22 cellular contexts compared by ENCODE assay signal in genomic region chr18:9790261-9790660, GRCh38.
"Had no signal": no experiment of that assay in that cellular context is flagged by ENCODE, and none has a peak within 500 bp of the region (broad histone marks: within the 10 kb centered on the region; RNA-seq: fewer than 3 reads in every experiment).

No MANE protein-coding gene starts in this region.

- H3K4me1 Mint-ChIP-seq: natural killer cell; stimulated activated naive CD8-positive, alpha-beta T cell treated with anti-CD3 and anti-CD28 coated beads, Interleukin-15, amount 100 ng/mL, for 72 hours had no signal

- H3K27ac Mint-ChIP-seq: effector memory CD8-positive, alpha-beta T cell; natural killer cell; stimulated activated naive CD8-positive, alpha-beta T cell treated with anti-CD3 and anti-CD28 coated beads, Interleukin-15, amount 100 ng/mL, for 72 hours; type B pancreatic cell had no signal

- H3K4me1 ChIP-seq: gastrocnemius medialis, lower lobe of right lung, prostate gland, right atrium auricular region, suprapubic skin had no signal

- H3K4me3 Mint-ChIP-seq: effector memory CD8-positive, alpha-beta T cell; natural killer cell; stimulated activated naive CD8-positive, alpha-beta T cell treated with anti-CD3 and anti-CD28 coated beads, Interleukin-15, amount 100 ng/mL, for 72 hours; type B pancreatic cell had no signal

- H3K4me2 ChIP-seq: smooth muscle cell had no signal

- H3K27me3 ChIP-seq: esophagus squamous epithelium, gastrocnemius medialis, right atrium auricular region, suprapubic skin had no signal

- DNase-seq: cortex of kidney; effector memory CD8-positive, alpha-beta T cell; erythroblast; esophagus squamous epithelium; foreskin fibroblast; gastrocnemius medialis; head of caudate nucleus; left ventricle myocardium superior; lower lobe of right lung; natural killer cell; stimulated activated CD4-positive, alpha-beta T cell treated with anti-CD3 and anti-CD28 coated beads, Interleukin-12 subunit alpha, Interleukin-12 subunit beta, amount 100 ng/mL, for 4 hours; stimulated activated CD4-positive, alpha-beta T cell treated with anti-CD3 and anti-CD28 coated beads, Interleukin-1b, Interleukin-23, amount 100 ng/mL, for 48 hours; stimulated activated CD4-positive, alpha-beta T cell treated with anti-CD3 and anti-CD28 coated beads, Interleukin-4, amount 100 ng/mL, for 1 hour; stimulated activated CD8-positive, alpha-beta memory T cell treated with anti-CD3 and anti-CD28 coated beads, Interleukin-4, amount 100 ng/mL, for 48 hours; stimulated activated naive CD4-positive, alpha-beta T cell; stimulated activated naive CD8-positive, alpha-beta T cell treated with anti-CD3 and anti-CD28 coated beads, Interleukin-15, amount 100 ng/mL, for 72 hours had no signal

- ATAC-seq: effector memory CD8-positive, alpha-beta T cell; gastrocnemius medialis; left ventricle myocardium superior; lower lobe of right lung; natural killer cell; sciatic nerve; stimulated activated naive CD8-positive, alpha-beta T cell treated with anti-CD3 and anti-CD28 coated beads, Interleukin-15, amount 100 ng/mL, for 72 hours had no signal

- H3K36me3 Mint-ChIP-seq: natural killer cell had no signal

- H3K9me3 ChIP-seq: esophagus squamous epithelium, gastrocnemius medialis, lower lobe of right lung, prostate gland, right atrium auricular region, suprapubic skin had no signal

- H3K27ac ChIP-seq: esophagus squamous epithelium, gastrocnemius medialis, lower lobe of right lung, prostate gland, right atrium auricular region, suprapubic skin had no signal

- H3K27me3 Mint-ChIP-seq: type B pancreatic cell had no signal

- H3K4me3 ChIP-seq: esophagus squamous epithelium, gastrocnemius medialis, lower lobe of right lung, prostate gland, right atrium auricular region, smooth muscle cell, suprapubic skin had no signal

- H3K9me3 Mint-ChIP-seq: effector memory CD8-positive, alpha-beta T cell; natural killer cell; stimulated activated naive CD8-positive, alpha-beta T cell treated with anti-CD3 and anti-CD28 coated beads, Interleukin-15, amount 100 ng/mL, for 72 hours had no signal

- H3K36me3 ChIP-seq: gastrocnemius medialis, lower lobe of right lung, prostate gland, right atrium auricular region, suprapubic skin had no signal
